1 cellular context compared by ENCODE assay signal in the genomic region with DNA sequence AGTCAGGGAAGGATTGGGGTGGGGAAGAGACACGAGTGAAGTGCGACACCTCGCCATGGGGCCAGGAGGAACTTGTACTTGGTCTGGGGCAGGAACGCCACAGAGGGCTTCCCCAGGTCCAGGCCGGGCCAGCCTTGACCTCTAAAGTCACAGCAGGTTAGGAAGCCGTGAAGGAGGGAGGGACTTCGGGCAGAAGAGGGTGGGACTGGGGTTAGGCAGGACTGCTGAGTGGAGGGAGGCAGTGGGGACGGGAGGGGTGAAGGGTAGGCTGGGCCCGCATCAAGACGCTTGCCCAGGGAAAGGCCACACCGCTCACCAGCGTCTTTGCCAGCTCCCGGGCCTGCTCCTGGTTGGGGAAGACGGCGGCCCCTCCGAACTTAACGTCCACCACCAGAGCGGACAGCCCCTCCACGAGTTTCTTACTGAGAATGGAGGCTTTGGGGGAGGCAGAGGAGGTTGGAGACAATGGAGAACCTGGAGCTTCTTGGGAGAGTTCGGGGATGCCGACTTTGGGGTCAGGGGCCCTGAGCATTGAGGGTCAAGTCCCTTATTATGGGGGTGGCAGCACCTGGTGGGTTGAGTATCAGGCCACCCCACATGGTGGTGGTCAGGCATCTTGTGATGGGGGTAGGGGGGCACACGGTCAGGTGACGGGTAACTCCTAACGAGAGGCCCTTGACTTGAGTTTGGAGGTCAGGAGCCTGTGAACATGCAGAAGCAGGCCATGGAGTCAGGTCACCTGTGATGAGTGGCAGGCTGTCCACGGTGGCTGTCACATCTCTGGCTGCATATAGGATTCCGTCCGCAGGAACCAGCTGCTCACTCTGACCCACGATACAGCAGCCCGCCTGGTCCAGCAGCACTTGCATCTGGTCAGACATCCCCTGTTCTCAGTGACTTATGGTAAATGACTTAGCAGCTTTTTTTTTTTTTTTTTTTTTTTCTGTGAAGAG.
A peak's percentile ranks its signal among the peaks of the same experiment; 100 is the strongest.
TF ChIP-seq lines count a peak whose summit lies in the region.

No MANE protein-coding gene starts in this region.

TF ChIP-seq in HepG2, 621 proteins besides CTCF, POLR2A, EP300 and RAD21 (continued from another document and continues in another):
- TF ChIP-seq TRAFD1 (CRISPR knock-in tag; IDR thresholded peaks at IDR 0.05; ENCODE audit: borderline replicate concordance) (no peak), U2AF1 (optimal IDR thresholded peaks at IDR 0.05; ENCODE audit: low read depth, low read length) (no peak), NR3C1 (CRISPR knock-in tag; IDR thresholded peaks at IDR 0.05) (no peak), MXI1 (IDR thresholded peaks at IDR 0.05; ENCODE audit: borderline replicate concordance, low read depth, low read length) (no peak; the same call in 2 of the 3 replicates), ZNF510 (CRISPR knock-in tag; IDR thresholded peaks at IDR 0.05; ENCODE audit: low read depth) (no peak), POLR2G (IDR thresholded peaks at IDR 0.05; ENCODE audit: low read depth, low read length) (peak; percentile 79), CEBPB (IDR thresholded peaks at IDR 0.05; ENCODE audit: borderline replicate concordance, low read depth, low read length) (no peak), ZNF407 (CRISPR knock-in tag; IDR thresholded peaks at IDR 0.05; ENCODE audit: not compliant biosample characterization) (no peak), ARNT2 (CRISPR knock-in tag; IDR thresholded peaks at IDR 0.05; ENCODE audit: low read depth) (no peak), ZNF660 (CRISPR knock-in tag; IDR thresholded peaks at IDR 0.05; ENCODE audit: borderline replicate concordance, low read depth) (peak; percentile 79; the same call in 1 of the 2 replicates), ZNF646 (CRISPR knock-in tag; IDR thresholded peaks at IDR 0.05) (no peak), ZNF30 (CRISPR knock-in tag; IDR thresholded peaks at IDR 0.05) (no peak), ZFYVE20 (CRISPR knock-in tag; IDR thresholded peaks at IDR 0.05; ENCODE audit: borderline replicate concordance, low read depth) (no peak), HMGXB4 (CRISPR knock-in tag; IDR thresholded peaks at IDR 0.05; ENCODE audit: borderline replicate concordance in 1 of 2, low read depth in 1 of 2) (peak in 1 of 2 experiments; percentile 10; a peak in 2 of 4 replicates)
- TF ChIP-seq, protein P1, sequence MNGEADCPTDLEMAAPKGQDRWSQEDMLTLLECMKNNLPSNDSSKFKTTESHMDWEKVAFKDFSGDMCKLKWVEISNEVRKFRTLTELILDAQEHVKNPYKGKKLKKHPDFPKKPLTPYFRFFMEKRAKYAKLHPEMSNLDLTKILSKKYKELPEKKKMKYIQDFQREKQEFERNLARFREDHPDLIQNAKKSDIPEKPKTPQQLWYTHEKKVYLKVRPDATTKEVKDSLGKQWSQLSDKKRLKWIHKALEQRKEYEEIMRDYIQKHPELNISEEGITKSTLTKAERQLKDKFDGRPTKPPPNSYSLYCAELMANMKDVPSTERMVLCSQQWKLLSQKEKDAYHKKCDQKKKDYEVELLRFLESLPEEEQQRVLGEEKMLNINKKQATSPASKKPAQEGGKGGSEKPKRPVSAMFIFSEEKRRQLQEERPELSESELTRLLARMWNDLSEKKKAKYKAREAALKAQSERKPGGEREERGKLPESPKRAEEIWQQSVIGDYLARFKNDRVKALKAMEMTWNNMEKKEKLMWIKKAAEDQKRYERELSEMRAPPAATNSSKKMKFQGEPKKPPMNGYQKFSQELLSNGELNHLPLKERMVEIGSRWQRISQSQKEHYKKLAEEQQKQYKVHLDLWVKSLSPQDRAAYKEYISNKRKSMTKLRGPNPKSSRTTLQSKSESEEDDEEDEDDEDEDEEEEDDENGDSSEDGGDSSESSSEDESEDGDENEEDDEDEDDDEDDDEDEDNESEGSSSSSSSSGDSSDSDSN (CRISPR knock-in tag; IDR thresholded peaks at IDR 0.05) = no peak
- TF ChIP-seq, protein P2, sequence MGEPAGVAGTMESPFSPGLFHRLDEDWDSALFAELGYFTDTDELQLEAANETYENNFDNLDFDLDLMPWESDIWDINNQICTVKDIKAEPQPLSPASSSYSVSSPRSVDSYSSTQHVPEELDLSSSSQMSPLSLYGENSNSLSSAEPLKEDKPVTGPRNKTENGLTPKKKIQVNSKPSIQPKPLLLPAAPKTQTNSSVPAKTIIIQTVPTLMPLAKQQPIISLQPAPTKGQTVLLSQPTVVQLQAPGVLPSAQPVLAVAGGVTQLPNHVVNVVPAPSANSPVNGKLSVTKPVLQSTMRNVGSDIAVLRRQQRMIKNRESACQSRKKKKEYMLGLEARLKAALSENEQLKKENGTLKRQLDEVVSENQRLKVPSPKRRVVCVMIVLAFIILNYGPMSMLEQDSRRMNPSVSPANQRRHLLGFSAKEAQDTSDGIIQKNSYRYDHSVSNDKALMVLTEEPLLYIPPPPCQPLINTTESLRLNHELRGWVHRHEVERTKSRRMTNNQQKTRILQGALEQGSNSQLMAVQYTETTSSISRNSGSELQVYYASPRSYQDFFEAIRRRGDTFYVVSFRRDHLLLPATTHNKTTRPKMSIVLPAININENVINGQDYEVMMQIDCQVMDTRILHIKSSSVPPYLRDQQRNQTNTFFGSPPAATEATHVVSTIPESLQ (CRISPR knock-in tag; conservative IDR thresholded peaks at IDR 0.05) = no peak
- TF ChIP-seq, protein P3, sequence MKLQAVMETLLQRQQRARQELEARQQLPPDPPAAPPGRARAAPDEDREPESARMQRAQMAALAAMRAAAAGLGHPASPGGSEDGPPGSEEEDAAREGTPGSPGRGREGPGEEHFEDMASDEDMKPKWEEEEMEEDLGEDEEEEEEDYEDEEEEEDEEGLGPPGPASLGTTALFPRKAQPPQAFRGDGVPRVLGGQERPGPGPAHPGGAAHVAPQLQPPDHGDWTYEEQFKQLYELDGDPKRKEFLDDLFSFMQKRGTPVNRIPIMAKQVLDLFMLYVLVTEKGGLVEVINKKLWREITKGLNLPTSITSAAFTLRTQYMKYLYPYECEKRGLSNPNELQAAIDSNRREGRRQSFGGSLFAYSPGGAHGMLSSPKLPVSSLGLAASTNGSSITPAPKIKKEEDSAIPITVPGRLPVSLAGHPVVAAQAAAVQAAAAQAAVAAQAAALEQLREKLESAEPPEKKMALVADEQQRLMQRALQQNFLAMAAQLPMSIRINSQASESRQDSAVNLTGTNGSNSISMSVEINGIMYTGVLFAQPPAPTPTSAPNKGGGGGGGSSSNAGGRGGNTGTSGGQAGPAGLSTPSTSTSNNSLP (IDR thresholded peaks at IDR 0.05; ENCODE audit: low read depth, low read length) = no peak
